In genomic region chr22:30211124-30211820, GRCh38 we compare ENCODE assay signal across 18 cellular contexts. TPM values are rescaled to one million over a fixed set of nuclear protein-coding genes. Genes with fewer than 3 reads are reported as not detected.
DNase-seq lines count a peak whose midpoint lies in the region; ATAC-seq, FAIRE-seq and TF ChIP-seq lines count a peak whose summit lies in the region.
"Had no signal": no experiment of that assay in that cellular context is flagged by ENCODE, and none has a peak within 500 bp of the region (broad histone marks: within the 10 kb centered on the region; RNA-seq: fewer than 3 reads in every experiment).

No MANE protein-coding gene starts in this region.

- no peaks in the 10 kb centered on the region for H3K9me3 Mint-ChIP-seq in nephron
- no peaks in the 10 kb centered on the region for H3K9me3 Mint-ChIP-seq in WTC11
- H3K9me3 Mint-ChIP-seq: CD8-positive, alpha-beta memory T cell; GM23338; type B pancreatic cell had no signal

- H4K20me1 ChIP-seq in K562 (replicated peaks; ENCODE audit: control insufficient read depth, insufficient read depth, low read length), result no peaks in the 10 kb centered on the region

- H3K9me1 ChIP-seq in K562 (ENCODE audit: control insufficient read depth, insufficient read depth, low read length), result no peaks in the 10 kb centered on the region

- POLR2A ChIA-PET in A549 (lab: Yijun Ruan, JAX) (interaction anchor here (1.0 to 1.8 kb wide), 2 partner anchors 24 to 40 kb away, joined by 8 read pairs; no protein-coding TSS in a partner anchor), K562 (lab: Yijun Ruan, JAX) (interaction anchor here (0.7 kb wide), 1 partner anchor 19 kb away, joined by 8 read pairs; no protein-coding TSS in a partner anchor), WTC11 (lab: Charles Lee) (no interaction called here)

- CTCF ChIA-PET in A549 (lab: Yijun Ruan, JAX), result interaction anchor here (2.7 to 2.8 kb wide), 2 partner anchors 44 to 103 kb away, joined by 10 to 18 read pairs; no protein-coding TSS in a partner anchor
- CTCF ChIA-PET in K562 (lab: Yijun Ruan, JAX; ENCODE audit: low intra/inter-chr PET ratio), result no interaction called here
- CTCF ChIA-PET in WTC11 (lab: Charles Lee), result no interaction called here

- H3K4me3 ChIP-seq in A549 (no peak overlapping the region), K562 (no peak overlapping the region)
- H3K4me3 ChIP-seq: GM23338, right atrium auricular region, SK-N-MC had no signal

- TF ChIP-seq POLR2A in A549 (IDR thresholded peaks at IDR 0.05; ENCODE audit: low read length) (no peak), K562 (conservative IDR thresholded peaks at IDR 0.05) (no peak)

- in situ Hi-C loops in K562 (cut with MboI), result no loop called here

- H3K4me1 ChIP-seq in A549, result peaks cover 91% of the 10 kb centered on the region
- H3K4me1 ChIP-seq in K562 (replicated peaks in 1 of 2; ENCODE audit: control insufficient read depth in 2 of 2, insufficient read depth in 2 of 2, low read length in 2 of 2), result peaks cover 24 to 39% of the 10 kb centered on the region in 2 experiments

- H3K4me1 Mint-ChIP-seq in nephron (peaks cover 44% of the 10 kb centered on the region), WTC11 (peaks cover 27% of the 10 kb centered on the region)

- no peak for TF ChIP-seq RAD21 in A549 (conservative IDR thresholded peaks at IDR 0.05 in 1 of 2, IDR thresholded peaks at IDR 0.05 in 1 of 2)
- TF ChIP-seq RAD21 in K562 (CRISPR knock-in tag; conservative IDR thresholded peaks at IDR 0.05 in 1 of 2, IDR thresholded peaks at IDR 0.05 in 1 of 2), result no peak

- peak overlapping the region in 2 of 3 experiments; percentile 14 to 52 for H3K27ac Mint-ChIP-seq in nephron
- H3K27ac Mint-ChIP-seq in WTC11, result no peak overlapping the region
- H3K27ac Mint-ChIP-seq: CD8-positive, alpha-beta memory T cell; GM23338 had no signal

- H3K36me3 ChIP-seq in K562 (ENCODE audit: control insufficient read depth, insufficient read depth, low read length), result no peaks in the 10 kb centered on the region
- H3K36me3 ChIP-seq: right atrium auricular region had no signal

- no peak for TF ChIP-seq EP300 in A549 (IDR thresholded peaks at IDR 0.05)
- TF ChIP-seq EP300 in K562 (IDR thresholded peaks at IDR 0.05; ENCODE audit: low read length), result no peak

- H3K4me3 Mint-ChIP-seq in nephron (no peak overlapping the region), WTC11 (no peak overlapping the region)
- H3K4me3 Mint-ChIP-seq: CD8-positive, alpha-beta memory T cell; GM23338; type B pancreatic cell had no signal

- H3K9ac ChIP-seq in K562 (ENCODE audit: insufficient read depth in 1 of 2, low read depth in 2 of 2, low read length in 2 of 2), result no peak overlapping the region

- intact Hi-C loops in K562 (cut with micrococcal nuclease) (no loop called here), left ventricle myocardium superior (cut with micrococcal nuclease) (no loop called here)

- ATAC-seq in A549 (no peak), K562 (no peak), WTC11 (no peak), left ventricle myocardium superior (no peak), HG03139 (IDR thresholded peaks at IDR 0.05; ENCODE audit: unreplicated experiment) (no peak)

- no TSS peak for BruUV-seq in K562 (replicated peaks; lab: Mats Ljungman, UMichigan)

- FAIRE-seq in A549 (lab: Jason Lieb, UNC) (no peak), G401.6 (lab: Jason Lieb, UNC) (peak; percentile 27), K562 (lab: Jason Lieb, UNC) (no peak)

- H3K4me2 ChIP-seq in A549, result peak overlapping the region; percentile 61
- no peak overlapping the region for H3K4me2 ChIP-seq in K562 (ENCODE audit: insufficient read depth, low read length)
- H3K4me2 ChIP-seq: GM23338 had no signal

- WGBS in A549 (ENCODE audit: missing lambda C conversion rate), result 83% methylated on average over 15 of the region's 18 CpGs
- WGBS in K562 (ENCODE audit: insufficient coverage, low coverage, missing lambda C conversion rate), result 85% methylated on average over 17 of the region's 18 CpGs

- no peaks in the 10 kb centered on the region for H3K27me3 ChIP-seq in K562 (ENCODE audit: control insufficient read depth in 2 of 2, insufficient read depth in 2 of 2, low read length in 2 of 2)
- H3K27me3 ChIP-seq: right atrium auricular region had no signal

- no peak for DNase-seq in A549 (ENCODE audit: low read depth in 1 of 2, low spot score in 1 of 2)
- DNase-seq in K562 (ENCODE audit: extremely low read depth in 1 of 4, low spot score in 3 of 4), result no peak
- no peak for DNase-seq in WTC11 (ENCODE audit: low spot score)
- DNase-seq in left ventricle myocardium superior, result no peak
- DNase-seq in activated T-cell treated with anti-CD3 and anti-CD28 coated beads, Interleukin-2, amount 50 U/mL, for 1 hour, result no peak
- DNase-seq: activated CD4-positive, alpha-beta T cell treated with anti-CD3 and anti-CD28 coated beads for 48 hours; activated CD8-positive, alpha-beta memory T cell treated with anti-CD3 and anti-CD28 coated beads, Interleukin-2, amount 50 U/mL, for 48 hours; CD8-positive, alpha-beta memory T cell; NCI-H2029 treated with DMSO at 0.1 percent for 48 hours; NCI-H524; stimulated activated naive CD4-positive, alpha-beta T cell treated with Interleukin-2 at 50 U/mL for 16 hours had no signal

- H2AFZ ChIP-seq in K562 (ENCODE audit: low read depth, low read length), result no peak overlapping the region

- H3K9me3 ChIP-seq in A549 (no peaks in the 10 kb centered on the region), K562 (replicated peaks; ENCODE audit: control insufficient read depth, insufficient read depth, low read depth, low read length) (no peaks in the 10 kb centered on the region)
- H3K9me3 ChIP-seq: right atrium auricular region had no signal

- no peaks in the 10 kb centered on the region for H3K79me2 ChIP-seq in K562 (ENCODE audit: control insufficient read depth, insufficient read depth, low read length)

- H3K27ac ChIP-seq in A549, result peak overlapping the region; percentile 95 to 100
- no peak overlapping the region for H3K27ac ChIP-seq in K562 (ENCODE audit: extremely low read depth, low read depth, low read length)
- H3K27ac ChIP-seq: right atrium auricular region, SK-N-MC had no signal

- H3K36me3 Mint-ChIP-seq in nephron (ENCODE audit: low read depth), result no peaks in the 10 kb centered on the region
- no peaks in the 10 kb centered on the region for H3K36me3 Mint-ChIP-seq in WTC11
- H3K36me3 Mint-ChIP-seq: CD8-positive, alpha-beta memory T cell; type B pancreatic cell had no signal

- TF ChIP-seq CTCF in A549 (IDR thresholded peaks at IDR 0.05) (no peak), K562 (IDR thresholded peaks at IDR 0.05 in 2 of 3, conservative IDR thresholded peaks at IDR 0.05 in 1 of 3; ENCODE audit: insufficient read depth in 2 of 3, low read depth in 1 of 3, low read length in 3 of 3) (no peak), nephron (IDR thresholded peaks at IDR 0.05; ENCODE audit: unreplicated experiment in 3 of 3) (no peak), WTC11 (IDR thresholded peaks at IDR 0.05) (no peak)

- H3K27me3 Mint-ChIP-seq in nephron (ENCODE audit: low read depth), result peaks cover 24% of the 10 kb centered on the region
- H3K27me3 Mint-ChIP-seq in WTC11 (ENCODE audit: low read depth), result peaks cover 3% of the 10 kb centered on the region; the same call in 1 of the 2 replicates

RNA-seq across cellular contexts. Expression of gene LIF, which starts 35.3 kb away (rescaled TPM):
- polyA plus RNA-seq in A549 (2011; rRNA removed), result 54.5 and 64.7 TPM in 2 replicates
- 53.0 and 70.6 TPM in 2 replicates for polyA plus RNA-seq in A549 (2012; cell fraction: cytosol; rRNA removed)
- polyA plus RNA-seq in A549 (2012; cell fraction: nucleus; rRNA removed), result 279 and 384 TPM in 2 replicates
- polyA plus RNA-seq in A549 (2017; fragmentation: RNase III; extraction: RNeasy Plus Mini Kit Qiagen cat#74134 plus additional on column Dnase treatment), result 40.7 to 49.3 TPM (median 44.3 TPM) in 3 replicates
- polyA minus RNA-seq in A549 (2011; rRNA and poly(A)+ RNA removed), result 62.7 and 126 TPM in 2 replicates
- 0.35 and 2.6 TPM in 2 replicates for total RNA-seq in K562 (2011; cell fraction: chromatin; rRNA removed; ENCODE audit: low replicate concordance)
- 0.39 and 0.50 TPM in 2 replicates for total RNA-seq in K562 (2011; cell fraction: nucleolus; rRNA removed)
- total RNA-seq in K562 (2011; cell fraction: nucleoplasm; rRNA removed), result 0.29 and 0.38 TPM in 2 replicates
- 0.04 and 0.05 TPM in 2 replicates for total RNA-seq in K562 (2014; rRNA removed)
- total RNA-seq in K562 (2014; rRNA removed; fragmentation: Illumina TruSeq; extraction: Trizol), result 0.03 TPM in 1 of 2 replicates, not detected in the other
- 0.11 and 0.34 TPM in 2 replicates for total RNA-seq in K562 (2015; rRNA removed; fragmentation: Illumina TruSeq; extraction: Trizol)
- total RNA-seq in K562 (2021), result 0.31 TPM in 2 replicates
- 0.16 and 0.39 TPM in 2 replicates for polyA plus RNA-seq in K562 (2011; rRNA removed)
- polyA plus RNA-seq in K562 (2011; cell fraction: cytosol; rRNA removed), result 0.09 and 0.72 TPM in 2 replicates
- polyA plus RNA-seq in K562 (2011; cell fraction: nucleus; rRNA removed), result 0.53 and 7.0 TPM in 2 replicates
- polyA plus RNA-seq in K562 (2012), result 0.06 and 0.08 TPM in 2 replicates
- 0.04 and 0.09 TPM in 2 replicates for polyA plus RNA-seq in K562 (2014; fragmentation: Illumina TruSeq; extraction: Trizol)
- not detected for polyA plus RNA-seq in K562 (2014; fragmentation: Nextera tagmentation; extraction: Ambion mirVana)
- 0.03 and 0.25 TPM in 2 replicates for polyA plus RNA-seq in K562 (2014; rRNA removed)
- 0.14 TPM in 1 of 2 replicates, not detected in the other for polyA minus RNA-seq in K562 (2011; rRNA and poly(A)+ RNA removed)
- 0.27 and 0.29 TPM in 2 replicates for polyA minus RNA-seq in K562 (2011; cell fraction: cytosol; rRNA and poly(A)+ RNA removed)
- 0.27 and 0.33 TPM in 2 replicates for polyA minus RNA-seq in K562 (2011; cell fraction: nucleus; rRNA and poly(A)+ RNA removed)
- total RNA-seq in WTC11 (2021), result 4.6 to 7.2 TPM (median 6.1 TPM) in 3 replicates
- 0.64 TPM for total RNA-seq in left ventricle myocardium superior
- polyA plus RNA-seq: CD8-positive, alpha-beta memory T cell had no signal

RNA-seq across cellular contexts. Expression of gene OSM, which starts 55.4 kb away (rescaled TPM):
- polyA plus RNA-seq in A549 (2011; rRNA removed) (not detected in 2 replicates), A549 (2017; fragmentation: RNase III; extraction: RNeasy Plus Mini Kit Qiagen cat#74134 plus additional on column Dnase treatment) (not detected in 3 replicates), K562 (2011; rRNA removed) (0.08 and 0.22 TPM in 2 replicates), K562 (2014; fragmentation: Illumina TruSeq; extraction: Trizol) (not detected in 2 replicates), K562 (2014; fragmentation: Nextera tagmentation; extraction: Ambion mirVana) (not detected), K562 (2014; rRNA removed) (not detected in 2 replicates)
- polyA plus RNA-seq in A549 (2012; cell fraction: cytosol; rRNA removed), result 0.03 and 0.09 TPM in 2 replicates
- polyA plus RNA-seq in A549 (2012; cell fraction: nucleus; rRNA removed), result 0.47 and 0.49 TPM in 2 replicates
- polyA minus RNA-seq in A549 (2011; rRNA and poly(A)+ RNA removed), result not detected in 2 replicates
- 1.8 and 2.3 TPM in 2 replicates for total RNA-seq in K562 (2011; cell fraction: chromatin; rRNA removed; ENCODE audit: low replicate concordance)
- total RNA-seq in K562 (2011; cell fraction: nucleolus; rRNA removed), result 1.0 and 1.2 TPM in 2 replicates
- total RNA-seq in K562 (2011; cell fraction: nucleoplasm; rRNA removed), result 0.73 and 1.8 TPM in 2 replicates
- total RNA-seq in K562 (2014; rRNA removed) (not detected in 2 replicates), K562 (2014; rRNA removed; fragmentation: Illumina TruSeq; extraction: Trizol) (not detected in 2 replicates), K562 (2015; rRNA removed; fragmentation: Illumina TruSeq; extraction: Trizol) (not detected in 2 replicates), K562 (2021) (not detected in 2 replicates), WTC11 (2021) (not detected in 3 replicates), left ventricle myocardium superior (not detected)
- polyA plus RNA-seq in K562 (2011; cell fraction: cytosol; rRNA removed), result 0.04 and 0.06 TPM in 2 replicates
- polyA plus RNA-seq in K562 (2011; cell fraction: nucleus; rRNA removed), result 0.24 and 1.6 TPM in 2 replicates
- not detected in 2 replicates for polyA plus RNA-seq in K562 (2012)
- not detected in 2 replicates for polyA minus RNA-seq in K562 (2011; rRNA and poly(A)+ RNA removed)
- not detected in 2 replicates for polyA minus RNA-seq in K562 (2011; cell fraction: cytosol; rRNA and poly(A)+ RNA removed)
- polyA minus RNA-seq in K562 (2011; cell fraction: nucleus; rRNA and poly(A)+ RNA removed), result 0.13 TPM in 1 of 2 replicates, not detected in the other
- total RNA-seq: GM23338 had no signal
- polyA plus RNA-seq: GM23338 had no signal
